In genomic region chr11:86923993-86924766, GRCh38 we compare ENCODE assay signal across 17 cellular contexts. TPM values are rescaled to one million over a fixed set of nuclear protein-coding genes. Genes with fewer than 3 reads are reported as not detected.
A peak's percentile ranks its signal among the peaks of the same experiment; 100 is the strongest.
DNase-seq lines count a peak whose midpoint lies in the region; ATAC-seq, FAIRE-seq and TF ChIP-seq lines count a peak whose summit lies in the region.
"Had no signal": no experiment of that assay in that cellular context is flagged by ENCODE, and none has a peak within 500 bp of the region (broad histone marks: within the 10 kb centered on the region; RNA-seq: fewer than 3 reads in every experiment).

No MANE protein-coding gene starts in this region.

- H3K18ac ChIP-seq in H1 (ENCODE audit: extremely low read depth, low read length): peak overlapping the region; percentile 25; the same call in 1 of the 2 replicates

- TF ChIP-seq EP300 in H1 (IDR thresholded peaks at IDR 0.05; ENCODE audit: borderline replicate concordance in 1 of 2, low read depth in 2 of 2, low read length in 2 of 2) (peak in 1 of 2 experiments; percentile 74; a peak in 1 of 3 replicates), HepG2 (IDR thresholded peaks at IDR 0.05; ENCODE audit: low read depth in 2 of 2, low read length in 2 of 2) (0 out of 4 replicates have a peak, but pooled peaks of 1 of the 2 experiments have one; percentile 6), HepG2 (CRISPR knock-in tag; IDR thresholded peaks at IDR 0.05; ENCODE audit: borderline replicate concordance) (no peak)

- H3K27ac Mint-ChIP-seq in CD8-positive, alpha-beta T cell: no peak overlapping the region
- H3K27ac Mint-ChIP-seq: activated T-helper 17 cell treated with anti-CD3 and anti-CD28 coated beads, Interleukin-2, amount 50 U/mL, for 72 hours; naive B cell; T-helper 17 cell had no signal

- no peak overlapping the region for H2AK5ac ChIP-seq in H1 (ENCODE audit: low read depth, low read length)

- no peak overlapping the region for H4K5ac ChIP-seq in H1 (ENCODE audit: insufficient read length, low read depth, low read length)

- no peak overlapping the region for H3K23ac ChIP-seq in H1 (ENCODE audit: insufficient read length)

- H3K27me3 Mint-ChIP-seq in CD8-positive, alpha-beta T cell (ENCODE audit: low read depth): peaks cover 2% of the 10 kb centered on the region
- H3K27me3 Mint-ChIP-seq: activated T-helper 17 cell treated with anti-CD3 and anti-CD28 coated beads, Interleukin-2, amount 50 U/mL, for 72 hours had no signal

- H3K36me3 ChIP-seq in H1 (ENCODE audit: control insufficient read depth in 2 of 4, insufficient read depth in 4 of 4, low read length in 3 of 4): no peaks in the 10 kb centered on the region
- H3K36me3 ChIP-seq in HepG2 (replicated peaks in 1 of 2; ENCODE audit: control insufficient read depth in 1 of 2, insufficient read depth in 2 of 2, low read length in 2 of 2): no peaks in the 10 kb centered on the region
- no peaks in the 10 kb centered on the region for H3K36me3 ChIP-seq in aorta (ENCODE audit: control insufficient read depth in 1 of 2, insufficient read depth in 2 of 2, low read length in 1 of 2)
- H3K36me3 ChIP-seq in CD8-positive, alpha-beta T cell (ENCODE audit: insufficient read depth, low read length): no peaks in the 10 kb centered on the region

- intact Hi-C loops in HepG2 (cut with micrococcal nuclease; ENCODE audit: unreplicated experiment) (no loop called here), aorta (cut with DNase I) (no loop called here)
- intact Hi-C loops in CD8-positive, alpha-beta T cell (cut with DNase I, micrococcal nuclease): loop anchor here in 1 of 2 experiments (5.0 kb wide), 1 partner anchor 467 kb away; no protein-coding TSS in a partner anchor

- in situ Hi-C loops in HepG2 (cut with HindIII; ENCODE audit: extremely low pct_ligation_motif_present, low pct_unique_long_range_greater_than_20kb): loop anchor here (5.0 kb wide), 1 partner anchor 52 kb away; no protein-coding TSS in a partner anchor

- H3K9ac ChIP-seq in H1 (replicated peaks in 1 of 4; ENCODE audit: extremely low read depth in 1 of 4, low read depth in 3 of 4, low read length in 3 of 4) (no peak overlapping the region), HepG2 (ENCODE audit: insufficient read depth, low read depth, low read length) (no peak overlapping the region)

- H3K23me2 ChIP-seq in H1 (ENCODE audit: low read depth, low read length): no peaks in the 10 kb centered on the region

- H3K56ac ChIP-seq in H1 (replicated peaks; ENCODE audit: insufficient read length, low read depth, low read length): no peak overlapping the region

- H4K20me1 ChIP-seq in H1 (replicated peaks in 1 of 2; ENCODE audit: control insufficient read depth in 1 of 2, insufficient read depth in 2 of 2, low read length in 2 of 2): no peaks in the 10 kb centered on the region
- H4K20me1 ChIP-seq in HepG2 (ENCODE audit: insufficient read depth, low read length): no peaks in the 10 kb centered on the region

- no peak overlapping the region for H3K14ac ChIP-seq in H1 (ENCODE audit: insufficient read length)

- no peaks in the 10 kb centered on the region for H3K79me2 ChIP-seq in H1 (ENCODE audit: control insufficient read depth in 1 of 2, insufficient read depth in 2 of 2, low read length in 2 of 2)
- no peaks in the 10 kb centered on the region for H3K79me2 ChIP-seq in HepG2 (ENCODE audit: insufficient read depth, low read length)

- no peak overlapping the region for H2BK15ac ChIP-seq in H1 (ENCODE audit: low read length)

- TF ChIP-seq CTCF in H1 (IDR thresholded peaks at IDR 0.05; ENCODE audit: control extremely low read depth in 1 of 3, insufficient read depth in 1 of 3, low read depth in 1 of 3, low read length in 3 of 3): no peak
- no peak for TF ChIP-seq CTCF in HepG2 (CRISPR knock-in tag; IDR thresholded peaks at IDR 0.05)
- TF ChIP-seq CTCF in CD8-positive, alpha-beta T cell (IDR thresholded peaks at IDR 0.05): no peak

- TF ChIP-seq POLR2A in H1 (IDR thresholded peaks at IDR 0.05; ENCODE audit: control extremely low read depth in 1 of 2, low read depth in 2 of 2, low read length in 2 of 2) (peak; percentile 15 to 36; a peak in 1 of 3 replicates), HepG2 (IDR thresholded peaks at IDR 0.05; ENCODE audit: insufficient read depth in 1 of 2, low read depth in 2 of 2, low read length in 2 of 2) (no peak)

- H3K27ac ChIP-seq in H1 (ENCODE audit: low read depth, low read length) (peak overlapping the region; percentile 23; the same call in 1 of the 2 replicates), HepG2 (ENCODE audit: extremely low read length, insufficient read depth, low read length) (no peak overlapping the region), aorta (ENCODE audit: low read depth in 1 of 2, low read length in 2 of 2) (peak overlapping the region; percentile 80 to 88)
- no peak overlapping the region for H3K27ac ChIP-seq in CD8-positive, alpha-beta T cell (ENCODE audit: low read depth, low read length)
- H3K27ac ChIP-seq: HL-60 had no signal

- ATAC-seq in HepG2: peak; percentile 100
- peak; percentile 8 for ATAC-seq in aorta (ENCODE audit: low FRiP score)
- ATAC-seq in GM19324 (IDR thresholded peaks at IDR 0.05; ENCODE audit: low FRiP score, unreplicated experiment): no peak
- no peak for ATAC-seq in GM21390 (IDR thresholded peaks at IDR 0.05; ENCODE audit: unreplicated experiment)
- ATAC-seq in CD8-positive, alpha-beta T cell: no peak
- ATAC-seq: activated T-helper 17 cell treated with anti-CD3 and anti-CD28 coated beads, Interleukin-2, amount 50 U/mL, for 72 hours; PC-3; T-helper 17 cell had no signal

- H3K4me2 ChIP-seq in H1 (ENCODE audit: insufficient read depth in 1 of 2, low read depth in 2 of 2, low read length in 2 of 2) (peak overlapping the region; percentile 10 to 47), HepG2 (ENCODE audit: low read depth, low read length) (peak overlapping the region; percentile 63)

- H3K4me3 ChIP-seq in H1 (ENCODE audit: extremely low read depth in 1 of 4, insufficient read depth in 2 of 4, low read depth in 3 of 4, low read length in 4 of 4) (peak overlapping the region in 1 of 4 experiments; percentile 27; a peak in 1 of 8 replicates), HepG2 (replicated peaks in 1 of 3; ENCODE audit: insufficient read depth in 1 of 3, low read depth in 2 of 3, low read length in 3 of 3) (peak overlapping the region; percentile 24 to 35 (median 33); a peak in 3 of 6 replicates), aorta (ENCODE audit: low read length in 2 of 2) (no peak overlapping the region)
- no peak overlapping the region for H3K4me3 ChIP-seq in CD8-positive, alpha-beta T cell (ENCODE audit: low read depth, low read length)

- no peak overlapping the region for H3K4me3 Mint-ChIP-seq in CD8-positive, alpha-beta T cell
- H3K4me3 Mint-ChIP-seq: activated T-helper 17 cell treated with anti-CD3 and anti-CD28 coated beads, Interleukin-2, amount 50 U/mL, for 72 hours; T-helper 17 cell had no signal

- FAIRE-seq in H1 (lab: Jason Lieb, UNC): peak; percentile 90
- FAIRE-seq in HepG2 (lab: Jason Lieb, UNC): peak; percentile 87
- FAIRE-seq: A204.1, bronchial epithelial cell had no signal

- no peaks in the 10 kb centered on the region for H3K9me3 ChIP-seq in H1 (ENCODE audit: insufficient read depth in 2 of 2, low read depth in 1 of 2, low read length in 1 of 2)
- H3K9me3 ChIP-seq in HepG2 (ENCODE audit: low read length): no peaks in the 10 kb centered on the region
- no peaks in the 10 kb centered on the region for H3K9me3 ChIP-seq in aorta (ENCODE audit: control insufficient read depth, low read length)
- H3K9me3 ChIP-seq in CD8-positive, alpha-beta T cell (ENCODE audit: low read length): no peaks in the 10 kb centered on the region

- H2BK120ac ChIP-seq in H1 (replicated peaks; ENCODE audit: low read depth, low read length): no peak overlapping the region

- no TSS peak for BruUV-seq in HepG2 (replicated peaks; lab: Mats Ljungman, UMichigan)

- no peak overlapping the region for H2BK12ac ChIP-seq in H1 (ENCODE audit: low read depth, low read length)

- DNase-seq in NCI-H510A treated with DMSO at 0.1 percent for 48 hours (lab: John Stamatoyannopoulos, UW): peak; percentile 50
- DNase-seq in NCI-H510A (lab: John Stamatoyannopoulos, UW): no peak
- DNase-seq in H1 (ENCODE audit: low read depth in 1 of 2, low spot score in 2 of 2): peak; percentile 57 to 60
- DNase-seq in HepG2 (ENCODE audit: low spot score): peak; percentile 72
- no peak for DNase-seq in aorta
- no peak for DNase-seq in CD8-positive, alpha-beta T cell
- DNase-seq: activated CD4-positive, alpha-beta T cell treated with anti-CD3 and anti-CD28 coated beads, Interleukin-2, amount 50 U/mL, for 4 hours; MV-4-11; naive B cell; T-helper 17 cell had no signal

- H3K27me3 ChIP-seq in H1 (replicated peaks in 1 of 4; ENCODE audit: control insufficient read depth in 3 of 4, extremely low read depth in 1 of 4, insufficient read depth in 3 of 4, low read length in 3 of 4) (no peaks in the 10 kb centered on the region), HepG2 (ENCODE audit: control insufficient read depth in 1 of 2, insufficient read depth in 2 of 2, low read length in 2 of 2) (no peaks in the 10 kb centered on the region), aorta (ENCODE audit: control insufficient read depth in 1 of 2, insufficient read depth in 2 of 2, low read length in 1 of 2) (no peaks in the 10 kb centered on the region)
- H3K27me3 ChIP-seq in CD8-positive, alpha-beta T cell (ENCODE audit: insufficient read depth, low read length): no peaks in the 10 kb centered on the region

- H2AFZ ChIP-seq in H1 (ENCODE audit: low read length): peak overlapping the region; percentile 60; the same call in 1 of the 2 replicates
- H2AFZ ChIP-seq in HepG2 (ENCODE audit: low read length): no peak overlapping the region

- no peaks in the 10 kb centered on the region for H3K36me3 Mint-ChIP-seq in CD8-positive, alpha-beta T cell
- H3K36me3 Mint-ChIP-seq: naive B cell had no signal

- no peak overlapping the region for H2BK20ac ChIP-seq in H1 (ENCODE audit: low read length)

- H2BK5ac ChIP-seq in H1 (ENCODE audit: low read depth, low read length): peak overlapping the region; percentile 47; the same call in 1 of the 2 replicates

- no peak overlapping the region for H3K4ac ChIP-seq in H1 (replicated peaks; ENCODE audit: insufficient read length, low read depth, low read length)

- no peaks in the 10 kb centered on the region for H3K79me1 ChIP-seq in H1 (ENCODE audit: low read depth, low read length)

- WGBS in H1 (ENCODE audit: extremely low coverage in 1 of 2, insufficient coverage in 1 of 2, insufficient read length in 1 of 2, insufficient replicate concordance in 2 of 2, low coverage in 1 of 2, low lambda C conversion rate in 2 of 2, missing lambda C conversion rate in 1 of 2), 2 experiments: 51% methylated on average over 6 of the region's 6 CpGs; no CpG with 5 or more reads in 1 of the 2 experiments
- WGBS in HepG2 (ENCODE audit: low lambda C conversion rate): 26% methylated on average over 6 of the region's 6 CpGs
- 32 to 44% methylated on average over 6 of the region's 6 CpGs for WGBS in aorta, 2 donors

- CTCF ChIA-PET in H1 (lab: Charles Lee; ENCODE audit: partially characterized antibody) (interaction anchor here (0.6 to 9.8 kb wide), 7 partner anchors 11 to 585 kb away, joined by 3 to 152 read pairs (median 3); no protein-coding TSS in a partner anchor), HepG2 (lab: Yijun Ruan, JAX; ENCODE audit: low intra/inter-chr PET ratio, low total read pairs) (no interaction called here)
- CTCF ChIA-PET in CD8-positive, alpha-beta T cell (lab: Charles Lee): interaction anchor here (2.3 kb wide), 1 partner anchor 15 kb away, joined by 9 read pairs; no protein-coding TSS in a partner anchor

- H3K9me3 Mint-ChIP-seq in CD8-positive, alpha-beta T cell: no peaks in the 10 kb centered on the region
- H3K9me3 Mint-ChIP-seq: activated T-helper 17 cell treated with anti-CD3 and anti-CD28 coated beads, Interleukin-2, amount 50 U/mL, for 72 hours; naive B cell had no signal

- H3K4me1 ChIP-seq in H1 (replicated peaks in 1 of 4; ENCODE audit: control insufficient read depth in 3 of 4, insufficient read depth in 4 of 4, low read length in 3 of 4): peaks cover 0 to 10% (median 5%) of the 10 kb centered on the region in 4 experiments; a peak in 4 of 7 replicates
- peaks cover 25% of the 10 kb centered on the region for H3K4me1 ChIP-seq in HepG2 (ENCODE audit: insufficient read depth, low read length)
- H3K4me1 ChIP-seq in aorta (ENCODE audit: control insufficient read depth in 1 of 2, insufficient read depth in 2 of 2, low read length in 2 of 2): peaks cover 10% of the 10 kb centered on the region in 2 donors
- H3K4me1 ChIP-seq in CD8-positive, alpha-beta T cell (ENCODE audit: insufficient read depth, low read length): no peaks in the 10 kb centered on the region

- POLR2A ChIA-PET in H1 (lab: Charles Lee; ENCODE audit: partially characterized antibody) (no interaction called here), HepG2 (lab: Yijun Ruan, JAX) (interaction anchor here (0.9 to 2.5 kb wide), 2 partner anchors 16 to 31 kb away, joined by 3 to 12 read pairs; no protein-coding TSS in a partner anchor)
- POLR2A ChIA-PET in CD8-positive, alpha-beta T cell (lab: Charles Lee): interaction anchor here (0.5 kb wide), 1 partner anchor 44 kb away, joined by 4 read pairs; no protein-coding TSS in a partner anchor

- H4K8ac ChIP-seq in H1 (ENCODE audit: extremely low read depth, insufficient read depth, low read length): no peak overlapping the region

- TF ChIP-seq RAD21 in H1 (IDR thresholded peaks at IDR 0.05 in 1 of 2, conservative IDR thresholded peaks at IDR 0.05 in 1 of 2; ENCODE audit: low read depth in 2 of 2, low read length in 2 of 2) (peak in 1 of 2 experiments; percentile 7; a peak in 1 of 4 replicates), HepG2 (CRISPR knock-in tag; IDR thresholded peaks at IDR 0.05) (no peak)

- H3K4me1 Mint-ChIP-seq in CD8-positive, alpha-beta T cell (ENCODE audit: low read depth): no peaks in the 10 kb centered on the region
- H3K4me1 Mint-ChIP-seq: activated T-helper 17 cell treated with anti-CD3 and anti-CD28 coated beads, Interleukin-2, amount 50 U/mL, for 72 hours; naive B cell; T-helper 17 cell had no signal

- H4K91ac ChIP-seq in H1 (replicated peaks; ENCODE audit: insufficient read length, low read length): no peak overlapping the region

RNA-seq across cellular contexts. Expression of gene FZD4, which starts 31.0 kb away (rescaled TPM):
- 6.8 and 7.1 TPM in 2 replicates for total RNA-seq in H1 (2021; fragmentation: NEBNext Ultra II Directional; extraction: Animal tissue kit (Norgen Biotek cat#: 25700))
- polyA plus RNA-seq in H1 (2011; rRNA removed): 3.0 and 3.1 TPM in 2 replicates
- polyA plus RNA-seq in H1 (2011; cell fraction: cytosol; rRNA removed): 3.3 TPM
- polyA plus RNA-seq in H1 (2011; cell fraction: nucleus; rRNA removed): 2.1 TPM
- 2.5 to 3.6 TPM (median 3.0 TPM) in 4 replicates for polyA plus RNA-seq in H1 (2012, experiment 1 of 2)
- polyA plus RNA-seq in H1 (2012, experiment 2 of 2): 0.35 TPM
- polyA plus RNA-seq in H1 (2013, experiment 1 of 2): 6.1 TPM
- polyA plus RNA-seq in H1 (2013, experiment 2 of 2): 6.4 TPM
- 6.1 and 6.8 TPM in 2 replicates for polyA minus RNA-seq in H1 (2011; rRNA and poly(A)+ RNA removed)
- polyA minus RNA-seq in H1 (2011; cell fraction: cytosol; rRNA and poly(A)+ RNA removed): 3.4 TPM
- 5.1 TPM for polyA minus RNA-seq in H1 (2011; cell fraction: nucleus; rRNA and poly(A)+ RNA removed)
- 34.7 and 46.5 TPM in 2 replicates for total RNA-seq in HepG2 (2016; rRNA removed; fragmentation: Illumina TruSeq; extraction: Trizol)
- total RNA-seq in HepG2 (2016; cell fraction: cytosol; rRNA removed; fragmentation: Illumina TruSeq; extraction: Trizol; ENCODE audit: low read depth): 3.4 and 3.7 TPM in 2 replicates
- total RNA-seq in HepG2 (2016; cell fraction: insoluble cytoplasmic fraction; rRNA removed; fragmentation: Illumina TruSeq; extraction: Trizol): 36.7 and 46.5 TPM in 2 replicates
- 15.6 and 16.1 TPM in 2 replicates for total RNA-seq in HepG2 (2016; cell fraction: membrane; rRNA removed; fragmentation: Illumina TruSeq; extraction: Trizol)
- total RNA-seq in HepG2 (2016; cell fraction: nucleus; rRNA removed; fragmentation: Illumina TruSeq; extraction: Trizol): 57.2 and 60.7 TPM in 2 replicates
- 49.1 and 70.4 TPM in 2 replicates for polyA plus RNA-seq in HepG2 (2011; rRNA removed)
- 41.6 and 43.4 TPM in 2 replicates for polyA plus RNA-seq in HepG2 (2011; cell fraction: cytosol; rRNA removed)
- polyA plus RNA-seq in HepG2 (2011; cell fraction: nucleus; rRNA removed): 33.6 and 37.4 TPM in 2 replicates
- 22.8 and 29.0 TPM in 2 replicates for polyA plus RNA-seq in HepG2 (2012)
- polyA plus RNA-seq in HepG2 (2016; cell fraction: cytosol; fragmentation: Illumina TruSeq; extraction: Trizol; ENCODE audit: low read depth): 1.4 and 1.5 TPM in 2 replicates
- polyA plus RNA-seq in HepG2 (2016; cell fraction: insoluble cytoplasmic fraction; fragmentation: Illumina TruSeq; extraction: Trizol; ENCODE audit: low read depth): 19.7 and 21.6 TPM in 2 replicates
- polyA plus RNA-seq in HepG2 (2016; cell fraction: membrane; fragmentation: Illumina TruSeq; extraction: Trizol; ENCODE audit: low read depth): 4.3 and 4.6 TPM in 2 replicates
- polyA plus RNA-seq in HepG2 (2016; cell fraction: nucleus; fragmentation: Illumina TruSeq; extraction: Trizol; ENCODE audit: insufficient read depth, low read depth): 58.8 and 63.1 TPM in 2 replicates
- 16.6 and 151 TPM in 2 replicates for polyA minus RNA-seq in HepG2 (2011; rRNA and poly(A)+ RNA removed; ENCODE audit: low replicate concordance)
- polyA minus RNA-seq in HepG2 (2011; cell fraction: cytosol; rRNA and poly(A)+ RNA removed): 66.3 and 82.1 TPM in 2 replicates
- 43.3 and 46.9 TPM in 2 replicates for polyA minus RNA-seq in HepG2 (2011; cell fraction: nucleus; rRNA and poly(A)+ RNA removed)
- total RNA-seq in aorta: 10 to 100 TPM; 50.8 to 91.2 TPM
- polyA plus RNA-seq in aorta: 10 to 100 TPM in 1 of 2 donors, 1 to 10 TPM in 1; 4.0 to 41.9 TPM
- under 1 TPM in 1 of 2 experiments, not detected in 1; 0.05 TPM for total RNA-seq in CD8-positive, alpha-beta T cell

Comparison
In these comparisons a context has a peak if more than half of its experiments do, and no peak if none do; other contexts are left out.
1. DNase-seq: peak in NCI-H510A treated with DMSO at 0.1 percent for 48 hours (single experiment), H1 (2 of 2) and HepG2 (single experiment); none in NCI-H510A (single experiment), aorta (0 of 2) and CD8-positive, alpha-beta T cell (0 of 7).
2. H3K27ac ChIP-seq: peak in H1 (single experiment) and aorta (2 of 2); none in HepG2 (single experiment) and CD8-positive, alpha-beta T cell (single experiment).
3. H3K4me3 ChIP-seq: peak in HepG2 (3 of 3); none in aorta (0 of 2) and CD8-positive, alpha-beta T cell (single experiment).
4. POLR2A ChIP-seq: peak in H1 (2 of 2); none in HepG2 (0 of 2).
5. ATAC-seq: peak in HepG2 (single experiment) and aorta (single experiment); none in GM19324 (single experiment), GM21390 (single experiment) and CD8-positive, alpha-beta T cell (single experiment).